ENCODE assay signal across 26 cellular contexts in the genomic region with DNA sequence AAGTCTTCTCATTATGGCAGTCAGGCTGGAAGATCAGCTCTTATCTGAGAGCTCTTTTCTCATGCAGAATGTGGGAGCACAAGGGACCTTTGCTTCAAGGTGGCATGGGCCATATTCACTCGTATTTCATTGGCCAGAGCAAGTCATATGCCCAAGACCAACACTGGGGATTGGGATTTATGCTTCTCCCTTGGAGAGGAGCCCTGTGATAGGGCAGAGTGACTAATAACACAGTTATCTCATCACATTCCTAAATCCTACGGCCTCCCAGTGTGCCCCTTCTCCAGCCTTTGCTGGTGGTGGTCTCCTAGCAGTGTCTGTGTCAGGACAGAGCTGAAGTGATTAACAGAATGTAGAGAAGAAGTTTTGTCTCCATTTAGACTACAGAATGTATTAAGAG. TPM values are rescaled to one million over a fixed set of nuclear protein-coding genes. Genes with fewer than 3 reads are reported as not detected.
"Had no signal": no experiment of that assay in that cellular context is flagged by ENCODE, and none has a peak within 500 bp of the region (broad histone marks: within the 10 kb centered on the region; RNA-seq: fewer than 3 reads in every experiment).

No MANE protein-coding gene starts in this region.

- H3K4me3 Mint-ChIP-seq: naive thymus-derived CD4-positive, alpha-beta T cell; nephron; neural progenitor cell; stimulated activated memory B cell treated with anti-CD40 and anti-IgM and Interleukin-4, amounts not matched to agents 10 μg/mL and 1 μg/mL and 100 μg/mL, for 72 hours; type B pancreatic cell had no signal

- H3K27me3 Mint-ChIP-seq: type B pancreatic cell had no signal

- FAIRE-seq: endometrium, frontal cortex, kidney had no signal

- H3K4me1 Mint-ChIP-seq: naive thymus-derived CD4-positive, alpha-beta T cell; nephron; neural progenitor cell; stimulated activated memory B cell treated with anti-CD40 and anti-IgM and Interleukin-4, amounts not matched to agents 10 μg/mL and 1 μg/mL and 100 μg/mL, for 72 hours had no signal

- H3K9me3 Mint-ChIP-seq: neural progenitor cell; stimulated activated memory B cell treated with anti-CD40 and anti-IgM and Interleukin-4, amounts not matched to agents 10 μg/mL and 1 μg/mL and 100 μg/mL, for 72 hours; type B pancreatic cell had no signal

- H3K27ac Mint-ChIP-seq: naive thymus-derived CD4-positive, alpha-beta T cell; nephron; neural progenitor cell; stimulated activated memory B cell treated with anti-CD40 and anti-IgM and Interleukin-4, amounts not matched to agents 10 μg/mL and 1 μg/mL and 100 μg/mL, for 72 hours; type B pancreatic cell had no signal

- H3K36me3 Mint-ChIP-seq: naive thymus-derived CD4-positive, alpha-beta T cell; neural progenitor cell; stimulated activated memory B cell treated with anti-CD40 and anti-IgM and Interleukin-4, amounts not matched to agents 10 μg/mL and 1 μg/mL and 100 μg/mL, for 72 hours; type B pancreatic cell had no signal

- ATAC-seq: left cardiac atrium; left lung; naive thymus-derived CD4-positive, alpha-beta T cell; right cardiac atrium; stimulated activated naive CD8-positive, alpha-beta T cell treated with anti-CD3 and anti-CD28 coated beads, Interleukin-15, Interleukin-2, amounts not matched to agents 100 U/mL and 50 U/mL, for 24 hours had no signal

- DNase-seq: dermis blood vessel endothelial cell; effector memory CD4-positive, alpha-beta T cell; erythroblast; esophagus squamous epithelium; hypothalamus; kidney; left cardiac atrium; left lung; mesenchymal stem cell; midbrain; naive thymus-derived CD4-positive, alpha-beta T cell; right cardiac atrium; sigmoid colon; stimulated activated CD4-positive, alpha-beta T cell treated with anti-CD3 and anti-CD28 coated beads, Interleukin-2, amount 100 ng/mL, for 24 hours; stimulated activated CD4-positive, alpha-beta T cell treated with anti-CD3 and anti-CD28 coated beads, Interleukin-4, amount 100 ng/mL, for 24 hours; stimulated activated naive CD8-positive, alpha-beta T cell treated with anti-CD3 and anti-CD28 coated beads, Interleukin-15, Interleukin-2, amounts not matched to agents 100 U/mL and 50 U/mL, for 24 hours; substantia nigra; testis; tibial artery had no signal

RNA-seq across cellular contexts. Expression of gene SYT9, which starts 48.6 kb away (rescaled TPM):
- total RNA-seq: renal cortical epithelial cell had no signal
